ENCODE assay signal across 8 cellular contexts in the genomic region with DNA sequence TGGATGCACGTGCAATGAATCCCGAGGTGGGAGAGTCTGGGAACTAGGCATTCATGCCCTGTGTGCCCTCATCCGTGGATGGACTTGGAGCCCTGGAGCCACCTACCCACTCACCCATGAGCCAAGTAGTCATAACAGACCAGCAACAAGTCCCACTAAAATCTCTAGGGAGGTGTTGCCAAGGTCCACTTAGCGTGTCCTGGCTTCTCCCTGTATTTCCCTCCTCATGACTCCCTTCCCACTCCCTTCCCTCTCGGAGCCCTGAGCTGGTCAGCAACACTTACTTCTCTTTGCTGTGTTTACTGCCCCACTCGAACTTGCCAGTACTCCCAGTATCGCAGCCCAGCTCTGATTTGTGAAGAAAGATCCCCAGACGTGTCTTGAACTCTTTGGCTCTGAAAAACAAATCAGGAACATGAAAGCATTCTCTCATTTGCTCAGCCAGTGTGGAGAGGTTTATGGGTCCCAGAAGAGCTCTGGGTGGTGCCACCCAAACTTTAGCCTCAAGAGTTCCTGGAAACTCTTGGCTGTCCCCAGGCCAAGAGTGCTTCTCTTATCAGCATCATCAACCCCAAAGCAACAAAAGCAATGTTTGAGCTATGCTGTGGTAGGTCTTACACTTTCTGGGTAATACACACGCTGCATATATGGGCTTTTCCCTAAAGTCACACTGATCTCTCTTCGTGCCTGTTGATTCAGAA. TPM values are rescaled to one million over a fixed set of nuclear protein-coding genes. Genes with fewer than 3 reads are reported as not detected.
A peak's percentile ranks its signal among the peaks of the same experiment; 100 is the strongest.
DNase-seq lines count a peak whose midpoint lies in the region; ATAC-seq, FAIRE-seq and TF ChIP-seq lines count a peak whose summit lies in the region.

No MANE protein-coding gene starts in this region.

- intact Hi-C loops in A673 (cut with micrococcal nuclease; ENCODE audit: unreplicated experiment): loop anchor here (5.0 kb wide), 1 partner anchor 69 kb away; no protein-coding TSS in a partner anchor
- intact Hi-C loops in activated T-helper 1 cell treated with anti-CD3 and anti-CD28 coated beads, Interleukin-12 subunit alpha, Interleukin-12 subunit beta, Interleukin-2, Interleukin-4 antibody, amounts not matched to agents 30 ng/mL and 10 ng/mL and 1 ng/mL, durations not matched to agents 14 hours and 24 hours and 36 hours (cut with micrococcal nuclease): loop anchor here (1.0 to 10.0 kb wide), 6 partner anchors 59 to 869 kb away; a partner anchor contains a TSS

- CTCF ChIA-PET in A673 (lab: Charles Lee): interaction anchor here (0.7 to 2.7 kb wide), 4 partner anchors 179 to 185 kb away, joined by 3 to 15 read pairs (median 6); no protein-coding TSS in a partner anchor

- peak overlapping the region; percentile 39 for H3K27ac ChIP-seq in A673 (ENCODE audit: low read depth, low read length, poor library complexity, severe bottlenecking)
- H3K27ac ChIP-seq in GM23248: no peak overlapping the region
- peak overlapping the region in 1 of 2 donors; percentile 54 for H3K27ac ChIP-seq in lung (ENCODE audit: low read depth in 1 of 2, low read length in 1 of 2)

- BruUV-seq in A673 (replicated peaks; lab: Mats Ljungman, UMichigan): TSS peak; percentile 62

- no peak overlapping the region for H3K4me2 ChIP-seq in GM23248 (ENCODE audit: unreplicated experiment)

- H3K4me3 Mint-ChIP-seq in activated T-helper 1 cell treated with anti-CD3 and anti-CD28 coated beads, Interleukin-12 subunit alpha, Interleukin-12 subunit beta, Interleukin-2, Interleukin-4 antibody, amounts not matched to agents 30 ng/mL and 10 ng/mL and 1 ng/mL, durations not matched to agents 14 hours and 24 hours and 36 hours: no peak overlapping the region

- no peaks in the 10 kb centered on the region for H3K79me2 ChIP-seq in GM23248 (ENCODE audit: insufficient read depth)

- TF ChIP-seq CTCF in A673 (conservative IDR thresholded peaks at IDR 0.05; ENCODE audit: low read depth, low read length): no peak
- TF ChIP-seq CTCF in lung (IDR thresholded peaks at IDR 0.05; ENCODE audit: control extremely low read depth, extremely low read depth): no peak

- no peaks in the 10 kb centered on the region for H4K20me1 ChIP-seq in GM23248 (ENCODE audit: insufficient read depth)

- H3K9me3 ChIP-seq in A673 (ENCODE audit: low read depth, low read length, poor library complexity, severe bottlenecking) (no peaks in the 10 kb centered on the region), GM23248 (ENCODE audit: low read depth) (no peaks in the 10 kb centered on the region), lung (ENCODE audit: control insufficient read depth in 2 of 2, insufficient read depth in 1 of 2, low read length in 1 of 2) (no peaks in the 10 kb centered on the region)

- peaks cover 39% of the 10 kb centered on the region for H3K4me1 Mint-ChIP-seq in activated T-helper 1 cell treated with anti-CD3 and anti-CD28 coated beads, Interleukin-12 subunit alpha, Interleukin-12 subunit beta, Interleukin-2, Interleukin-4 antibody, amounts not matched to agents 30 ng/mL and 10 ng/mL and 1 ng/mL, durations not matched to agents 14 hours and 24 hours and 36 hours (ENCODE audit: low read depth)

- H3K27me3 Mint-ChIP-seq in activated T-helper 1 cell treated with anti-CD3 and anti-CD28 coated beads, Interleukin-12 subunit alpha, Interleukin-12 subunit beta, Interleukin-2, Interleukin-4 antibody, amounts not matched to agents 30 ng/mL and 10 ng/mL and 1 ng/mL, durations not matched to agents 14 hours and 24 hours and 36 hours (ENCODE audit: insufficient read depth): peaks cover 1% of the 10 kb centered on the region

- peak overlapping the region; percentile 89; the same call in 1 of the 2 replicates for H2AFZ ChIP-seq in GM23248

- H3K27ac Mint-ChIP-seq in activated T-helper 1 cell treated with anti-CD3 and anti-CD28 coated beads, Interleukin-12 subunit alpha, Interleukin-12 subunit beta, Interleukin-2, Interleukin-4 antibody, amounts not matched to agents 30 ng/mL and 10 ng/mL and 1 ng/mL, durations not matched to agents 14 hours and 24 hours and 36 hours: no peak overlapping the region

- H3K9ac ChIP-seq in GM23248: peak overlapping the region; percentile 64

- no peak for FAIRE-seq in urothelium cell line (lab: Jason Lieb, UNC)

- H3K36me3 Mint-ChIP-seq in activated T-helper 1 cell treated with anti-CD3 and anti-CD28 coated beads, Interleukin-12 subunit alpha, Interleukin-12 subunit beta, Interleukin-2, Interleukin-4 antibody, amounts not matched to agents 30 ng/mL and 10 ng/mL and 1 ng/mL, durations not matched to agents 14 hours and 24 hours and 36 hours (ENCODE audit: low read depth): peaks cover 8% of the 10 kb centered on the region

- H3K36me3 ChIP-seq in A673 (ENCODE audit: insufficient read depth, low read length, poor library complexity, severe bottlenecking): peaks cover 43% of the 10 kb centered on the region
- no peaks in the 10 kb centered on the region for H3K36me3 ChIP-seq in GM23248 (ENCODE audit: low read depth)
- H3K36me3 ChIP-seq in lung (ENCODE audit: control insufficient read depth in 2 of 2, insufficient read depth in 2 of 2, low read length in 2 of 2): peaks cover 0 to 10% of the 10 kb centered on the region in 2 donors

- H3K4me1 ChIP-seq in A673 (ENCODE audit: insufficient read depth, low read length, poor library complexity, severe bottlenecking): peaks cover 42% of the 10 kb centered on the region
- H3K4me1 ChIP-seq in GM23248 (ENCODE audit: insufficient read depth): peaks cover 16% of the 10 kb centered on the region
- peaks cover 0 to 12% of the 10 kb centered on the region in 2 donors for H3K4me1 ChIP-seq in lung (ENCODE audit: control insufficient read depth in 2 of 2, insufficient read depth in 2 of 2, low read length in 2 of 2)

- H3K4me3 ChIP-seq in A673 (ENCODE audit: low read depth, low read length, poor library complexity, severe bottlenecking) (peak overlapping the region; percentile 65), GM23248 (no peak overlapping the region), lung (peak overlapping the region; percentile 4)

- DNase-seq in A673 (ENCODE audit: low spot score) (no peak), GM23248 (peak; percentile 41), lung (ENCODE audit: low spot score) (peak; percentile 68), LoVo (ENCODE audit: low spot score) (no peak), urothelium cell line (ENCODE audit: low spot score) (no peak)
- DNase-seq in activated T-helper 1 cell treated with anti-CD3 and anti-CD28 coated beads, Interleukin-12 subunit alpha, Interleukin-12 subunit beta, Interleukin-2, Interleukin-4 antibody, amounts not matched to agents 30 ng/mL and 10 ng/mL and 1 ng/mL, durations not matched to agents 14 hours and 24 hours and 36 hours (ENCODE audit: low spot score): peak; percentile 40
- no peak for DNase-seq in activated T-cell treated with anti-CD3 and anti-CD28 coated beads, Interleukin-2, amount 50 U/mL, for 48 hours

- POLR2A ChIA-PET in A673 (lab: Charles Lee; ENCODE audit: low non-redundant PET): interaction anchor here (0.6 to 0.8 kb wide), 4 partner anchors 9 to 143 kb away, joined by 3 to 5 read pairs (median 4); no protein-coding TSS in a partner anchor

- H3F3A ChIP-seq in GM23248 (ENCODE audit: insufficient read depth): no peaks in the 10 kb centered on the region

- H3K9me3 Mint-ChIP-seq in activated T-helper 1 cell treated with anti-CD3 and anti-CD28 coated beads, Interleukin-12 subunit alpha, Interleukin-12 subunit beta, Interleukin-2, Interleukin-4 antibody, amounts not matched to agents 30 ng/mL and 10 ng/mL and 1 ng/mL, durations not matched to agents 14 hours and 24 hours and 36 hours: no peaks in the 10 kb centered on the region

- ATAC-seq in lung (ENCODE audit: insufficient read depth, low FRiP score) (peak; percentile 34), HG02571 (IDR thresholded peaks at IDR 0.05; ENCODE audit: unreplicated experiment) (no peak)

- H3K9me2 ChIP-seq in GM23248 (ENCODE audit: insufficient read depth): no peaks in the 10 kb centered on the region

- H3K27me3 ChIP-seq in A673 (replicated peaks; ENCODE audit: insufficient read depth, low read depth, low read length, poor library complexity) (no peaks in the 10 kb centered on the region), GM23248 (replicated peaks; ENCODE audit: insufficient read depth) (no peaks in the 10 kb centered on the region), lung (ENCODE audit: control insufficient read depth, insufficient read depth) (no peaks in the 10 kb centered on the region)

- 30 to 33% methylated on average over 10 of the region's 10 CpGs for WGBS in GM23248 (ENCODE audit: low coverage in 1 of 2, low lambda C conversion rate in 2 of 2, missing lambda C conversion rate in 2 of 2), 2 experiments
- WGBS in lung, 2 donors: 54 to 81% methylated on average over 10 of the region's 10 CpGs

- in situ Hi-C loops in GM23248 (cut with MboI): no loop called here

RNA-seq across cellular contexts. Expression of a gene that starts 1.1 kb away (rescaled TPM):
- total RNA-seq in A673 (2021) (22.1 and 23.1 TPM in 2 replicates), lung (10 to 100 TPM; 12.3 to 13.6 TPM)
- total RNA-seq in GM23248 (2014; rRNA removed; shearing (Covaris generic)): 0.11 and 0.89 TPM in 2 replicates
- polyA plus RNA-seq in GM23248 (2016; fragmentation: Nextera tagmentation; extraction: Ambion mirVana) (0.33 and 0.41 TPM in 2 replicates), lung (10 to 100 TPM; 16.4 to 26.6 TPM)
- 138 and 143 TPM in 2 replicates for total RNA-seq in activated T-helper 1 cell treated with anti-CD3 and anti-CD28 coated beads, Interleukin-12 subunit alpha, Interleukin-12 subunit beta, Interleukin-2, Interleukin-4 antibody, amounts not matched to agents 30 ng/mL and 10 ng/mL and 1 ng/mL, durations not matched to agents 14 hours and 24 hours and 36 hours

RNA-seq across cellular contexts. Expression of a gene that starts 14.0 kb away (rescaled TPM):
- 3.2 and 3.3 TPM in 2 replicates for total RNA-seq in A673 (2021)
- total RNA-seq in GM23248 (2014; rRNA removed; shearing (Covaris generic)): 7.1 and 10.1 TPM in 2 replicates
- polyA plus RNA-seq in GM23248 (2016; fragmentation: Nextera tagmentation; extraction: Ambion mirVana): 7.9 and 9.7 TPM in 2 replicates
- 4.6 and 5.0 TPM in 2 replicates for total RNA-seq in activated T-helper 1 cell treated with anti-CD3 and anti-CD28 coated beads, Interleukin-12 subunit alpha, Interleukin-12 subunit beta, Interleukin-2, Interleukin-4 antibody, amounts not matched to agents 30 ng/mL and 10 ng/mL and 1 ng/mL, durations not matched to agents 14 hours and 24 hours and 36 hours
- 10 to 100 TPM in 1 of 2 donors, 1 to 10 TPM in 1; 9.7 to 14.8 TPM for total RNA-seq in lung
- polyA plus RNA-seq in lung: 1 to 10 TPM; 3.7 to 8.3 TPM

Comparison
In these comparisons a context has a peak if more than half of its experiments do, and no peak if none do; other contexts are left out.
1. DNase-seq: peak in GM23248 (single experiment), activated T-helper 1 cell treated with anti-CD3 and anti-CD28 coated beads, Interleukin-12 subunit alpha, Interleukin-12 subunit beta, Interleukin-2, Interleukin-4 antibody, amounts not matched to agents 30 ng/mL and 10 ng/mL and 1 ng/mL, durations not matched to agents 14 hours and 24 hours and 36 hours (single experiment) and lung (single experiment); none in A673 (single experiment), LoVo (single experiment), activated T-cell treated with anti-CD3 and anti-CD28 coated beads, Interleukin-2, amount 50 U/mL, for 48 hours (0 of 2) and urothelium cell line (single experiment).